ENCODE assay signal across 1 cellular context in genomic region chr17:42744806-42745617, GRCh38.
TF ChIP-seq lines count a peak whose summit lies in the region.

TSS of gene EZH1 (minus strand) at chr17:42745040. CDS start at chr17:42728941, 16,099 bp downstream.

TF ChIP-seq in HEK293, 187 proteins besides CTCF, POLR2A, EP300 and RAD21 (continued from another document and continues in another):
- no peak for TF ChIP-seq PRDM4 (tag by site-specific recombination; IDR thresholded peaks at IDR 0.05)
- TF ChIP-seq ZNF529 (tag by site-specific recombination; IDR thresholded peaks at IDR 0.05; ENCODE audit: insufficient replicate concordance), result no peak
- TF ChIP-seq ZNF449 (tag by site-specific recombination; IDR thresholded peaks at IDR 0.05), result no peak
- no peak for TF ChIP-seq ZNF596 (tag by site-specific recombination; IDR thresholded peaks at IDR 0.05)
- TF ChIP-seq ZNF174 (tag by site-specific recombination; IDR thresholded peaks at IDR 0.05), result no peak
- TF ChIP-seq ZBTB7A (tag by site-specific recombination; IDR thresholded peaks at IDR 0.05; ENCODE audit: low read depth), result no peak
- TF ChIP-seq ZNF677 (tag by site-specific recombination; IDR thresholded peaks at IDR 0.05), result no peak
- peak; percentile 41; the same call in 1 of the 2 replicates for TF ChIP-seq ZNF366 (tag by site-specific recombination; conservative IDR thresholded peaks at IDR 0.05)
- TF ChIP-seq ZNF18 (tag by site-specific recombination; IDR thresholded peaks at IDR 0.05), result no peak
- TF ChIP-seq ZNF292 (tag by site-specific recombination; IDR thresholded peaks at IDR 0.05; ENCODE audit: borderline replicate concordance, low read depth), result no peak
- no peak for TF ChIP-seq ZNF140 (tag by site-specific recombination; IDR thresholded peaks at IDR 0.05)
- peak; percentile 93 for TF ChIP-seq KLF8 (tag by site-specific recombination; IDR thresholded peaks at IDR 0.05)
- peak; percentile 97 for TF ChIP-seq KLF10 (tag by site-specific recombination; IDR thresholded peaks at IDR 0.05)
- TF ChIP-seq GFI1B (tag by site-specific recombination; IDR thresholded peaks at IDR 0.05), result no peak
- TF ChIP-seq ZNF510 (tag by site-specific recombination; IDR thresholded peaks at IDR 0.05; ENCODE audit: insufficient replicate concordance), result no peak
- TF ChIP-seq, protein P1, sequence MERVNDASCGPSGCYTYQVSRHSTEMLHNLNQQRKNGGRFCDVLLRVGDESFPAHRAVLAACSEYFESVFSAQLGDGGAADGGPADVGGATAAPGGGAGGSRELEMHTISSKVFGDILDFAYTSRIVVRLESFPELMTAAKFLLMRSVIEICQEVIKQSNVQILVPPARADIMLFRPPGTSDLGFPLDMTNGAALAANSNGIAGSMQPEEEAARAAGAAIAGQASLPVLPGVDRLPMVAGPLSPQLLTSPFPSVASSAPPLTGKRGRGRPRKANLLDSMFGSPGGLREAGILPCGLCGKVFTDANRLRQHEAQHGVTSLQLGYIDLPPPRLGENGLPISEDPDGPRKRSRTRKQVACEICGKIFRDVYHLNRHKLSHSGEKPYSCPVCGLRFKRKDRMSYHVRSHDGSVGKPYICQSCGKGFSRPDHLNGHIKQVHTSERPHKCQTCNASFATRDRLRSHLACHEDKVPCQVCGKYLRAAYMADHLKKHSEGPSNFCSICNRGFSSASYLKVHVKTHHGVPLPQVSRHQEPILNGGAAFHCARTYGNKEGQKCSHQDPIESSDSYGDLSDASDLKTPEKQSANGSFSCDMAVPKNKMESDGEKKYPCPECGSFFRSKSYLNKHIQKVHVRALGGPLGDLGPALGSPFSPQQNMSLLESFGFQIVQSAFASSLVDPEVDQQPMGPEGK (tag by site-specific recombination; IDR thresholded peaks at IDR 0.05), result peak; percentile 94
- 0 out of 2 replicates have a peak, but pooled peaks have one; percentile 17 for TF ChIP-seq ZFP37 (tag by site-specific recombination; IDR thresholded peaks at IDR 0.05)
- TF ChIP-seq ZNF548 (tag by site-specific recombination; IDR thresholded peaks at IDR 0.05), result no peak
- no peak for TF ChIP-seq ZNF658 (tag by site-specific recombination; IDR thresholded peaks at IDR 0.05)
- TF ChIP-seq, protein P2, sequence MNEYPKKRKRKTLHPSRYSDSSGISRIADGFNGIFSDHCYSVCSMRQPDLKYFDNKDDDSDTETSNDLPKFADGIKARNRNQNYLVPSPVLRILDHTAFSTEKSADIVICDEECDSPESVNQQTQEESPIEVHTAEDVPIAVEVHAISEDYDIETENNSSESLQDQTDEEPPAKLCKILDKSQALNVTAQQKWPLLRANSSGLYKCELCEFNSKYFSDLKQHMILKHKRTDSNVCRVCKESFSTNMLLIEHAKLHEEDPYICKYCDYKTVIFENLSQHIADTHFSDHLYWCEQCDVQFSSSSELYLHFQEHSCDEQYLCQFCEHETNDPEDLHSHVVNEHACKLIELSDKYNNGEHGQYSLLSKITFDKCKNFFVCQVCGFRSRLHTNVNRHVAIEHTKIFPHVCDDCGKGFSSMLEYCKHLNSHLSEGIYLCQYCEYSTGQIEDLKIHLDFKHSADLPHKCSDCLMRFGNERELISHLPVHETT (tag by site-specific recombination; IDR thresholded peaks at IDR 0.05), result no peak
- TF ChIP-seq, protein P3, sequence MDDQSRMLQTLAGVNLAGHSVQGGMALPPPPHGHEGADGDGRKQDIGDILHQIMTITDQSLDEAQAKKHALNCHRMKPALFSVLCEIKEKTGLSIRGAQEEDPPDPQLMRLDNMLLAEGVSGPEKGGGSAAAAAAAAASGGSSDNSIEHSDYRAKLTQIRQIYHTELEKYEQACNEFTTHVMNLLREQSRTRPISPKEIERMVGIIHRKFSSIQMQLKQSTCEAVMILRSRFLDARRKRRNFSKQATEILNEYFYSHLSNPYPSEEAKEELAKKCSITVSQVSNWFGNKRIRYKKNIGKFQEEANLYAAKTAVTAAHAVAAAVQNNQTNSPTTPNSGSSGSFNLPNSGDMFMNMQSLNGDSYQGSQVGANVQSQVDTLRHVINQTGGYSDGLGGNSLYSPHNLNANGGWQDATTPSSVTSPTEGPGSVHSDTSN (CRISPR knock-in tag; IDR thresholded peaks at IDR 0.05), result peak; percentile 87; the same call in 1 of the 2 replicates
- no peak for TF ChIP-seq ZNF549 (tag by site-specific recombination; IDR thresholded peaks at IDR 0.05)
- TF ChIP-seq ZNF132 (tag by site-specific recombination; IDR thresholded peaks at IDR 0.05; ENCODE audit: borderline replicate concordance), result no peak
- TF ChIP-seq ZNF16 (tag by site-specific recombination; IDR thresholded peaks at IDR 0.05; ENCODE audit: low read depth), result no peak
- no peak for TF ChIP-seq HOXD13 (CRISPR knock-in tag; IDR thresholded peaks at IDR 0.05; ENCODE audit: borderline replicate concordance)
- TF ChIP-seq ZNF157 (tag by site-specific recombination; IDR thresholded peaks at IDR 0.05), result no peak
- TF ChIP-seq REST (tag by site-specific recombination; IDR thresholded peaks at IDR 0.05), result 0 out of 2 replicates have a peak, but pooled peaks have one; percentile 29
- TF ChIP-seq ZNF324 (tag by site-specific recombination; IDR thresholded peaks at IDR 0.05), result no peak
- TF ChIP-seq SP2 (tag by site-specific recombination; IDR thresholded peaks at IDR 0.05), result peak; percentile 65
- TF ChIP-seq GLIS2 (tag by site-specific recombination; IDR thresholded peaks at IDR 0.05), result peak; percentile 42; the same call in 1 of the 2 replicates
- TF ChIP-seq WT1 (tag by site-specific recombination; IDR thresholded peaks at IDR 0.05), result peak; percentile 56; the same call in 1 of the 2 replicates
- no peak for TF ChIP-seq ZNF274 (IDR thresholded peaks at IDR 0.05; ENCODE audit: low read length)
- no peak for TF ChIP-seq ZNF274 (tag by site-specific recombination; IDR thresholded peaks at IDR 0.05; ENCODE audit: borderline replicate concordance)
- TF ChIP-seq ZNF184 (tag by site-specific recombination; IDR thresholded peaks at IDR 0.05), result no peak
- TF ChIP-seq PRDM1 (tag by site-specific recombination; IDR thresholded peaks at IDR 0.05), result no peak
- no peak; the same call in 1 of the 2 replicates for TF ChIP-seq ZNF24 (tag by site-specific recombination; IDR thresholded peaks at IDR 0.05)
- TF ChIP-seq MZF1 (tag by site-specific recombination; IDR thresholded peaks at IDR 0.05; ENCODE audit: borderline replicate concordance), result peak; percentile 49; the same call in 1 of the 2 replicates
- TF ChIP-seq ZFP69B (tag by site-specific recombination; IDR thresholded peaks at IDR 0.05), result peak; percentile 89
- TF ChIP-seq ZNF423 (tag by site-specific recombination; IDR thresholded peaks at IDR 0.05), result no peak
- TF ChIP-seq, protein P4, sequence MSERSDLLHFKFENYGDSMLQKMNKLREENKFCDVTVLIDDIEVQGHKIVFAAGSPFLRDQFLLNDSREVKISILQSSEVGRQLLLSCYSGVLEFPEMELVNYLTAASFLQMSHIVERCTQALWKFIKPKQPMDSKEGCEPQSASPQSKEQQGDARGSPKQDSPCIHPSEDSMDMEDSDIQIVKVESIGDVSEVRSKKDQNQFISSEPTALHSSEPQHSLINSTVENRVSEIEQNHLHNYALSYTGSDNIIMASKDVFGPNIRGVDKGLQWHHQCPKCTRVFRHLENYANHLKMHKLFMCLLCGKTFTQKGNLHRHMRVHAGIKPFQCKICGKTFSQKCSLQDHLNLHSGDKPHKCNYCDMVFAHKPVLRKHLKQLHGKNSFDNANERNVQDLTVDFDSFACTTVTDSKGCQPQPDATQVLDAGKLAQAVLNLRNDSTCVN (tag by site-specific recombination; optimal IDR thresholded peaks at IDR 0.05), result peak; percentile 93
- TF ChIP-seq ZSCAN18 (tag by site-specific recombination; IDR thresholded peaks at IDR 0.05), result no peak
- peak; percentile 70 for TF ChIP-seq KLF1 (tag by site-specific recombination; IDR thresholded peaks at IDR 0.05)
- TF ChIP-seq OVOL3 (tag by site-specific recombination; IDR thresholded peaks at IDR 0.05), result no peak
- TF ChIP-seq ZNF354C (tag by site-specific recombination; IDR thresholded peaks at IDR 0.05; ENCODE audit: borderline replicate concordance, low read depth), result no peak
- no peak for TF ChIP-seq ZNF580 (tag by site-specific recombination; IDR thresholded peaks at IDR 0.05)
- peak; percentile 73 for TF ChIP-seq KLF9 (tag by site-specific recombination; IDR thresholded peaks at IDR 0.05; ENCODE audit: low read depth)
- no peak for TF ChIP-seq ZBTB48 (tag by site-specific recombination; IDR thresholded peaks at IDR 0.05)
- TF ChIP-seq ZBTB21 (tag by site-specific recombination; IDR thresholded peaks at IDR 0.05), result no peak
- TF ChIP-seq ZNF23 (tag by site-specific recombination; IDR thresholded peaks at IDR 0.05; ENCODE audit: borderline replicate concordance), result no peak
- no peak for TF ChIP-seq KLF16 (tag by site-specific recombination; IDR thresholded peaks at IDR 0.05)
